Comparison of ENCODE assay signal across 1 cellular context in the genomic region with DNA sequence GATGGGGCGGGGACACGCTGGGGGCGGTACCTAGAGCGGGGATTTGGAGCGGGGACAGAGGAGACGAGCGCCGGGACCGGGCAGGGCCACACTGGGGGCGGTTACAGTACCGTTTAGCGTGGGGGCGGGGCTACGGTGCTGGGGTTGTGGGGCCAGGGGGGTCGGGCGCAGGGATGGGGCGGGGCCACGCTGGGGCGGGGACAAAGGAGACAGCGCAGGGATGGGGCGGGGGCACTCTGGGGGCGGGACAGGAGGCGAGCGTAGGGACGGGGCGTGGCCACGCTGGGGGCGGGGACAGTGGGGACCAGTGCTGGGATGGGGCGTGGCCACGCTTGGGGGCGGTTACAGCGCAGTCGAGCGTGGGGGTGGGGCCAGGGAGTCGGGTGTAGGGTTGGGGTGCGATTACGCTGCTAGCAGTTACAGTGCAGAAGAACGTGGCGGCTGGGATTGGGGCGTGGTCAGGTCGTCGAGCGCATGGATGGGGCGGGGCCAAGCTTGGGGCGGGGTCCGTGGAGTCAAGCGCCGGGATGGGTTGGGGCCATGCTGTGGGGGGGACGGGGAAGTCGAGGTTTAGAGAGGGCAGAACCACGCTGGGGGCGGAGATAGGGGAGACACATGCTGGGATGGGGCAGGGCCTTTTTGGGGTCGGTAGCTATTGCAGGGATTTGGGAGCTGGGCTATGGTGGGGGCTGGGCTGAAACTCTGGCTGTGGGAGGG.
A peak's percentile ranks its signal among the peaks of the same experiment; 100 is the strongest.
TF ChIP-seq lines count a peak whose summit lies in the region.

No MANE protein-coding gene starts in this region.

TF ChIP-seq in HepG2, 621 proteins besides CTCF, POLR2A, EP300 and RAD21 (continued from another document):
- TF ChIP-seq, protein P1, sequence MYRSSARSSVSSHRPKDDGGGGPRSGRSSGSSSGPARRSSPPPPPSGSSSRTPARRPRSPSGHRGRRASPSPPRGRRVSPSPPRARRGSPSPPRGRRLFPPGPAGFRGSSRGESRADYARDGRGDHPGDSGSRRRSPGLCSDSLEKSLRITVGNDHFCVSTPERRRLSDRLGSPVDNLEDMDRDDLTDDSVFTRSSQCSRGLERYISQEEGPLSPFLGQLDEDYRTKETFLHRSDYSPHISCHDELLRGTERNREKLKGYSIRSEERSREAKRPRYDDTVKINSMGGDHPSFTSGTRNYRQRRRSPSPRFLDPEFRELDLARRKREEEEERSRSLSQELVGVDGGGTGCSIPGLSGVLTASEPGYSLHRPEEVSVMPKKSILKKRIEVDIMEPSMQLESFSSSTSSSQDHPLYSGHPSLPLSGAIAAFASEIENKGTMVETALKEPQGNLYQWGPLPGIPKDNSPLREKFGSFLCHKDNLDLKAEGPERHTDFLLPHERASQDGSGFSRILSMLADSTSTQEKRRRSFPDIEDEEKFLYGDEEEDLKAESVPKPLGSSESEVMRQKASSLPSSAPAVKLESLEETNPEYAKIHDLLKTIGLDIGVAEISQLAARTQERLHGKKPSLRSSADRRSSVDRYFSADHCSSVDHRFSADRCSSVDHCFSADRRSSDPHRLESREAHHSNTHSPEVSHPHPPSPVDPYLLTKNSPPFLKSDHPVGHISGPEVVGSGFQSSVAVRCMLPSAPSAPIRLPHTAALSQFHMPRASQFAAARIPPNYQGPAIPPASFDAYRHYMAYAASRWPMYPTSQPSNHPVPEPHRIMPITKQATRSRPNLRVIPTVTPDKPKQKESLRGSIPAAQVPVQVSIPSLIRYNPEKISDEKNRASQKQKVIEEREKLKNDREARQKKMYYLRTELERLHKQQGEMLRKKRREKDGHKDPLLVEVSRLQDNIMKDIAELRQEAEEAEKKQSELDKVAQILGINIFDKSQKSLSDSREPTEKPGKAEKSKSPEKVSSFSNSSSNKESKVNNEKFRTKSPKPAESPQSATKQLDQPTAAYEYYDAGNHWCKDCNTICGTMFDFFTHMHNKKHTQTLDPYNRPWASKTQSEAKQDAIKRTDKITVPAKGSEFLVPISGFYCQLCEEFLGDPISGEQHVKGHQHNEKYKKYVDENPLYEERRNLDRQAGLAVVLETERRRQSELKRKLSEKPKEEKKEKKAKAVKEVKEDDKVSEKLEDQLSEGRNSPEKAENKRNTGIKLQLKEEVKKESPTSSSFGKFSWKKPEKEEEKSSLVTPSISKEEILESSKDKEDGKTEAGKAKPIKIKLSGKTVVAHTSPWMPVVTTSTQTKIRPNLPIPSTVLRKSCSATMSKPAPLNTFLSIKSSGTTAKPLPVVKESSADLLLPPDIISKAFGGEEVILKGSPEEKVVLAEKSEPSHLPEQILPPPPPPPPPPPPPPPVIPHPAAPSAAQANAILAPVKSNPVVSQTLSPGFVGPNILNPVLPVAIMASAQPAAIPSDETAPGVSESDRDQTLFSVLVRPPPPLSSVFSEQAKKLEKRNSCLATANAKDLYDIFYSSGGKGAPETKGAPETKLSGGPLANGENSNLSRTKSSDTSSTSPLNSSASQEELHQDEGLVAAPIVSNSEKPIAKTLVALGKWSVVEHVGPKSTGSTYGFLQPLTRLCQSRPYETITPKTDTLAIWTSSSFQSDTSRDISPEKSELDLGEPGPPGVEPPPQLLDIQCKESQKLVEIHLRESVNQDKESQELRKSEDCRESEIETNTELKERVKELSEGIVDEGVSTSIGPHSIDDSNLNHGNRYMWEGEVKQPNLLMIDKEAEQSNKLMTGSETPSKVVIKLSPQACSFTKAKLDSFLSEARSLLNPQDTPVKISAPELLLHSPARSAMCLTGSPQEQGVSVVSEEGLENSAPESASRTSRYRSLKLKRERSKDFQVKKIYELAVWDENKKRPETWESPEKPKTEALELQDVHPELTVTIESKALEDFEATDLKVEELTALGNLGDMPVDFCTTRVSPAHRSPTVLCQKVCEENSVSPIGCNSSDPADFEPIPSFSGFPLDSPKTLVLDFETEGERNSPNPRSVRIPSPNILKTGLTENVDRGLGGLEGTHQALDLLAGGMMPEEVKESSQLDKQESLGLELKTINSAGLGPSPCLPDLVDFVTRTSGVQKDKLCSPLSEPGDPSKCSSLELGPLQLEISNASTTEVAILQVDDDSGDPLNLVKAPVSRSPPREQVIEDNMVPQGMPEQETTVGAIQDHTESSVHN (CRISPR knock-in tag; IDR thresholded peaks at IDR 0.05), result no peak
- TF ChIP-seq ZNF205 (CRISPR knock-in tag; IDR thresholded peaks at IDR 0.05) (no peak), ZSCAN25 (CRISPR knock-in tag; IDR thresholded peaks at IDR 0.05) (no peak), ZNF761 (CRISPR knock-in tag; conservative IDR thresholded peaks at IDR 0.05) (0 out of 2 replicates have a peak, but pooled peaks have one; percentile 15), PTBP1 (IDR thresholded peaks at IDR 0.05; ENCODE audit: low read depth, low read length, poor library complexity, severe bottlenecking) (no peak), TMF1 (CRISPR knock-in tag; IDR thresholded peaks at IDR 0.05; ENCODE audit: low read depth) (no peak), ZFP36L1 (CRISPR knock-in tag; IDR thresholded peaks at IDR 0.05) (no peak), TGIF2 (CRISPR knock-in tag; IDR thresholded peaks at IDR 0.05) (no peak), GATA4 (IDR thresholded peaks at IDR 0.05; ENCODE audit: borderline replicate concordance, low read depth) (no peak), SALL1 (CRISPR knock-in tag; IDR thresholded peaks at IDR 0.05) (no peak), YEATS2 (CRISPR knock-in tag; IDR thresholded peaks at IDR 0.05; ENCODE audit: borderline replicate concordance) (no peak), SRY (CRISPR knock-in tag; IDR thresholded peaks at IDR 0.05) (0 out of 2 replicates have a peak, but pooled peaks have one; percentile 15), ZC3H4 (CRISPR knock-in tag; IDR thresholded peaks at IDR 0.05; ENCODE audit: borderline replicate concordance) (no peak), HOXA7 (CRISPR knock-in tag; IDR thresholded peaks at IDR 0.05) (no peak), ESRRA (CRISPR knock-in tag; IDR thresholded peaks at IDR 0.05; ENCODE audit: low read depth) (no peak; the same call in 1 of the 2 replicates), ZNF788 (CRISPR knock-in tag; IDR thresholded peaks at IDR 0.05; ENCODE audit: borderline replicate concordance) (0 out of 2 replicates have a peak, but pooled peaks have one; percentile 2)
- TF ChIP-seq, protein P2, sequence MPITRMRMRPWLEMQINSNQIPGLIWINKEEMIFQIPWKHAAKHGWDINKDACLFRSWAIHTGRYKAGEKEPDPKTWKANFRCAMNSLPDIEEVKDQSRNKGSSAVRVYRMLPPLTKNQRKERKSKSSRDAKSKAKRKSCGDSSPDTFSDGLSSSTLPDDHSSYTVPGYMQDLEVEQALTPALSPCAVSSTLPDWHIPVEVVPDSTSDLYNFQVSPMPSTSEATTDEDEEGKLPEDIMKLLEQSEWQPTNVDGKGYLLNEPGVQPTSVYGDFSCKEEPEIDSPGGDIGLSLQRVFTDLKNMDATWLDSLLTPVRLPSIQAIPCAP (CRISPR knock-in tag; IDR thresholded peaks at IDR 0.05; ENCODE audit: low read depth), result no peak
- TF ChIP-seq, protein P3, sequence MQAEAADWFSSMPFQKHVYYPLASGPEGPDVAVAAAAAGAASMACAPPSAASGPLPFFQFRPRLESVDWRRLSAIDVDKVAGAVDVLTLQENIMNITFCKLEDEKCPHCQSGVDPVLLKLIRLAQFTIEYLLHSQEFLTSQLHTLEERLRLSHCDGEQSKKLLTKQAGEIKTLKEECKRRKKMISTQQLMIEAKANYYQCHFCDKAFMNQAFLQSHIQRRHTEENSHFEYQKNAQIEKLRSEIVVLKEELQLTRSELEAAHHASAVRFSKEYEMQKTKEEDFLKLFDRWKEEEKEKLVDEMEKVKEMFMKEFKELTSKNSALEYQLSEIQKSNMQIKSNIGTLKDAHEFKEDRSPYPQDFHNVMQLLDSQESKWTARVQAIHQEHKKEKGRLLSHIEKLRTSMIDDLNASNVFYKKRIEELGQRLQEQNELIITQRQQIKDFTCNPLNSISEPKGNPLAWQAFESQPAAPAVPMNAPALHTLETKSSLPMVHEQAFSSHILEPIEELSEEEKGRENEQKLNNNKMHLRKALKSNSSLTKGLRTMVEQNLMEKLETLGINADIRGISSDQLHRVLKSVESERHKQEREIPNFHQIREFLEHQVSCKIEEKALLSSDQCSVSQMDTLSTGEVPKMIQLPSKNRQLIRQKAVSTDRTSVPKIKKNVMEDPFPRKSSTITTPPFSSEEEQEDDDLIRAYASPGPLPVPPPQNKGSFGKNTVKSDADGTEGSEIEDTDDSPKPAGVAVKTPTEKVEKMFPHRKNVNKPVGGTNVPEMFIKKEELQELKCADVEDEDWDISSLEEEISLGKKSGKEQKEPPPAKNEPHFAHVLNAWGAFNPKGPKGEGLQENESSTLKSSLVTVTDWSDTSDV (CRISPR knock-in tag; IDR thresholded peaks at IDR 0.05), result no peak
- TF ChIP-seq, protein P4, sequence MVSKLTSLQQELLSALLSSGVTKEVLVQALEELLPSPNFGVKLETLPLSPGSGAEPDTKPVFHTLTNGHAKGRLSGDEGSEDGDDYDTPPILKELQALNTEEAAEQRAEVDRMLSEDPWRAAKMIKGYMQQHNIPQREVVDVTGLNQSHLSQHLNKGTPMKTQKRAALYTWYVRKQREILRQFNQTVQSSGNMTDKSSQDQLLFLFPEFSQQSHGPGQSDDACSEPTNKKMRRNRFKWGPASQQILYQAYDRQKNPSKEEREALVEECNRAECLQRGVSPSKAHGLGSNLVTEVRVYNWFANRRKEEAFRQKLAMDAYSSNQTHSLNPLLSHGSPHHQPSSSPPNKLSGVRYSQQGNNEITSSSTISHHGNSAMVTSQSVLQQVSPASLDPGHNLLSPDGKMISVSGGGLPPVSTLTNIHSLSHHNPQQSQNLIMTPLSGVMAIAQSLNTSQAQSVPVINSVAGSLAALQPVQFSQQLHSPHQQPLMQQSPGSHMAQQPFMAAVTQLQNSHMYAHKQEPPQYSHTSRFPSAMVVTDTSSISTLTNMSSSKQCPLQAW (CRISPR knock-in tag; IDR thresholded peaks at IDR 0.05), result 0 out of 2 replicates have a peak, but pooled peaks have one; percentile 1
- TF ChIP-seq, protein P5, sequence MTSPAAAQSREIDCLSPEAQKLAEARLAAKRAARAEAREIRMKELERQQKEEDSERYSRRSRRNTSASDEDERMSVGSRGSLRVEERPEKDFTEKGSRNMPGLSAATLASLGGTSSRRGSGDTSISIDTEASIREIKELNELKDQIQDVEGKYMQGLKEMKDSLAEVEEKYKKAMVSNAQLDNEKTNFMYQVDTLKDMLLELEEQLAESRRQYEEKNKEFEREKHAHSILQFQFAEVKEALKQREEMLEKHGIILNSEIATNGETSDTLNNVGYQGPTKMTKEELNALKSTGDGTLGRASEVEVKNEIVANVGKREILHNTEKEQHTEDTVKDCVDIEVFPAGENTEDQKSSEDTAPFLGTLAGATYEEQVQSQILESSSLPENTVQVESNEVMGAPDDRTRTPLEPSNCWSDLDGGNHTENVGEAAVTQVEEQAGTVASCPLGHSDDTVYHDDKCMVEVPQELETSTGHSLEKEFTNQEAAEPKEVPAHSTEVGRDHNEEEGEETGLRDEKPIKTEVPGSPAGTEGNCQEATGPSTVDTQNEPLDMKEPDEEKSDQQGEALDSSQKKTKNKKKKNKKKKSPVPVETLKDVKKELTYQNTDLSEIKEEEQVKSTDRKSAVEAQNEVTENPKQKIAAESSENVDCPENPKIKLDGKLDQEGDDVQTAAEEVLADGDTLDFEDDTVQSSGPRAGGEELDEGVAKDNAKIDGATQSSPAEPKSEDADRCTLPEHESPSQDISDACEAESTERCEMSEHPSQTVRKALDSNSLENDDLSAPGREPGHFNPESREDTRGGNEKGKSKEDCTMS (CRISPR knock-in tag; conservative IDR thresholded peaks at IDR 0.05), result no peak
